In genomic region chr10:119080521-119081259, GRCh38 we compare ENCODE assay signal across 8 cellular contexts. TPM values are rescaled to one million over a fixed set of nuclear protein-coding genes. Genes with fewer than 3 reads are reported as not detected.
DNase-seq lines count a peak whose midpoint lies in the region; ATAC-seq and TF ChIP-seq lines count a peak whose summit lies in the region.

Gene EIF3A (minus strand): TSS chr10:119080817. CDS start chr10:119080676, 141 bp downstream.

- no peaks in the 10 kb centered on the region for H3K36me3 ChIP-seq in fibroblast of lung (ENCODE audit: control insufficient read depth, insufficient read depth, low read length)
- H3K36me3 ChIP-seq in naive thymus-derived CD4-positive, alpha-beta T cell (ENCODE audit: control insufficient read depth in 2 of 3, insufficient read depth in 3 of 3, low read length in 3 of 3): peaks cover 0 to 8% (median 0%) of the 10 kb centered on the region in 3 experiments

- peaks cover 2% of the 10 kb centered on the region for H3K4me1 ChIP-seq in fibroblast of lung (ENCODE audit: control insufficient read depth, extremely low read depth, insufficient read depth, low read length)
- H3K4me1 ChIP-seq in naive thymus-derived CD4-positive, alpha-beta T cell (ENCODE audit: control insufficient read depth in 2 of 2, insufficient read depth in 2 of 2, low read length in 2 of 2): peaks cover 6 to 26% of the 10 kb centered on the region in 2 donors

- H3K4me3 ChIP-seq in fibroblast of lung (replicated peaks in 1 of 4; ENCODE audit: control extremely low read depth in 1 of 4, insufficient read depth in 1 of 4, low read depth in 3 of 4, low read length in 4 of 4): peak within 1 kb of the TSS; percentile 81 to 99 (median 96)
- H3K4me3 ChIP-seq in naive thymus-derived CD4-positive, alpha-beta T cell (ENCODE audit: low read length): peak within 1 kb of the TSS; percentile 83

- H3K27me3 ChIP-seq in fibroblast of lung (ENCODE audit: control insufficient read depth, insufficient read depth, low read length): no peaks in the 10 kb centered on the region
- no peaks in the 10 kb centered on the region for H3K27me3 ChIP-seq in naive thymus-derived CD4-positive, alpha-beta T cell (ENCODE audit: control insufficient read depth in 2 of 2, insufficient read depth in 2 of 2, low read length in 2 of 2)

- TF ChIP-seq RAD21 in Ishikawa (IDR thresholded peaks at IDR 0.05; ENCODE audit: low read depth): no peak

- H3K4me2 ChIP-seq in fibroblast of lung (ENCODE audit: extremely low read depth, insufficient read depth, low read length): peak within 1 kb of the TSS; percentile 79

- POLR2A ChIA-PET in naive thymus-derived CD4-positive, alpha-beta T cell (lab: Charles Lee): interaction anchor here (0.6 to 6.7 kb wide), 9 partner anchors 10 to 789 kb away, joined by 3 to 53 read pairs (median 4); partner anchors contain the start of genes DENND10 and INPP5F

- peaks cover 0 to 32% (median 0%) of the 10 kb centered on the region in 5 donors for H3K36me3 Mint-ChIP-seq in naive thymus-derived CD4-positive, alpha-beta T cell
- peaks cover 24% of the 10 kb centered on the region for H3K36me3 Mint-ChIP-seq in stimulated activated memory B cell treated with anti-CD40 and anti-IgM and Interleukin-4, amounts not matched to agents 10 μg/mL and 1 μg/mL and 100 μg/mL, for 72 hours

- peak; percentile 81 for ATAC-seq in GM21576 (IDR thresholded peaks at IDR 0.05; ENCODE audit: unreplicated experiment)
- peak; percentile 90 for ATAC-seq in naive thymus-derived CD4-positive, alpha-beta T cell
- ATAC-seq in stimulated activated memory B cell treated with anti-CD40 and anti-IgM and Interleukin-4, amounts not matched to agents 10 μg/mL and 1 μg/mL and 100 μg/mL, for 72 hours: peak; percentile 94

- CTCF ChIA-PET in naive thymus-derived CD4-positive, alpha-beta T cell (lab: Charles Lee): no interaction called here

- intact Hi-C loops in naive thymus-derived CD4-positive, alpha-beta T cell (cut with micrococcal nuclease): loop anchor here (1.0 to 10.0 kb wide), 18 partner anchors 11 to 794 kb away; partner anchors contain the start of genes DENND10 (in 2 of the 2), MCMBP (in 2 of the 2), PRDX3 (in 2 of the 2) and SFXN4 (in 2 of the 2)

- TF ChIP-seq EP300 in Ishikawa (IDR thresholded peaks at IDR 0.05; ENCODE audit: borderline replicate concordance): no peak

- DNase-seq in DMS79 (lab: John Stamatoyannopoulos, UW): peak; percentile 38
- DNase-seq in RPMI7951 (ENCODE audit: low read depth): peak; percentile 86
- peak; percentile 82 to 90 for DNase-seq in activated T-helper 1 cell treated with anti-CD3 and anti-CD28 coated beads, Interleukin-2, amount 50 U/mL, for 16 hours (ENCODE audit: low read depth in 1 of 2, low spot score in 1 of 2)
- peak; percentile 88 to 92 for DNase-seq in fibroblast of lung (ENCODE audit: low read depth in 2 of 2)
- DNase-seq in naive thymus-derived CD4-positive, alpha-beta T cell: peak; percentile 87 to 98 (median 93)

- peaks cover 16% of the 10 kb centered on the region for H4K20me1 ChIP-seq in fibroblast of lung (ENCODE audit: control insufficient read depth, extremely low read depth, insufficient read depth, low read length)

- H3K9me3 Mint-ChIP-seq in naive thymus-derived CD4-positive, alpha-beta T cell: peaks cover 0 to 6% (median 0%) of the 10 kb centered on the region in 11 donors
- H3K9me3 Mint-ChIP-seq in stimulated activated memory B cell treated with anti-CD40 and anti-IgM and Interleukin-4, amounts not matched to agents 10 μg/mL and 1 μg/mL and 100 μg/mL, for 72 hours: no peaks in the 10 kb centered on the region

- peaks cover 28 to 55% (median 45%) of the 10 kb centered on the region in 7 donors for H3K4me1 Mint-ChIP-seq in naive thymus-derived CD4-positive, alpha-beta T cell
- peaks cover 55% of the 10 kb centered on the region for H3K4me1 Mint-ChIP-seq in stimulated activated memory B cell treated with anti-CD40 and anti-IgM and Interleukin-4, amounts not matched to agents 10 μg/mL and 1 μg/mL and 100 μg/mL, for 72 hours

- TF ChIP-seq CTCF in fibroblast of lung (conservative IDR thresholded peaks at IDR 0.05 in 1 of 2, IDR thresholded peaks at IDR 0.05 in 1 of 2; ENCODE audit: low read depth in 1 of 2, low read length in 2 of 2): no peak

- H3K27ac Mint-ChIP-seq in naive thymus-derived CD4-positive, alpha-beta T cell: peak within 1 kb of the TSS; percentile 93 to 100 (median 98)
- peak within 1 kb of the TSS; percentile 96 for H3K27ac Mint-ChIP-seq in stimulated activated memory B cell treated with anti-CD40 and anti-IgM and Interleukin-4, amounts not matched to agents 10 μg/mL and 1 μg/mL and 100 μg/mL, for 72 hours

- H3K9ac ChIP-seq in fibroblast of lung (ENCODE audit: insufficient read depth, low read length): peak within 1 kb of the TSS; percentile 100

- peaks cover 53% of the 10 kb centered on the region for H3K79me2 ChIP-seq in fibroblast of lung (ENCODE audit: control insufficient read depth, insufficient read depth, low read length)

- H2AFZ ChIP-seq in fibroblast of lung (ENCODE audit: low read length): peak within 1 kb of the TSS; percentile 86

- peak within 1 kb of the TSS; percentile 86 to 99 (median 98) for H3K4me3 Mint-ChIP-seq in naive thymus-derived CD4-positive, alpha-beta T cell
- H3K4me3 Mint-ChIP-seq in stimulated activated memory B cell treated with anti-CD40 and anti-IgM and Interleukin-4, amounts not matched to agents 10 μg/mL and 1 μg/mL and 100 μg/mL, for 72 hours: peak within 1 kb of the TSS; percentile 94

- no peaks in the 10 kb centered on the region for H3K9me3 ChIP-seq in fibroblast of lung (ENCODE audit: control insufficient read depth, insufficient read depth, low read depth, low read length)
- H3K9me3 ChIP-seq in naive thymus-derived CD4-positive, alpha-beta T cell (ENCODE audit: control insufficient read depth in 2 of 3, low read length in 3 of 3): no peaks in the 10 kb centered on the region

- peaks cover 0 to 2% (median 0%) of the 10 kb centered on the region in 5 donors for H3K27me3 Mint-ChIP-seq in naive thymus-derived CD4-positive, alpha-beta T cell
- H3K27me3 Mint-ChIP-seq in stimulated activated memory B cell treated with anti-CD40 and anti-IgM and Interleukin-4, amounts not matched to agents 10 μg/mL and 1 μg/mL and 100 μg/mL, for 72 hours: no peaks in the 10 kb centered on the region

- H3K27ac ChIP-seq in fibroblast of lung (ENCODE audit: insufficient read depth, low read length): peak within 1 kb of the TSS; percentile 99
- H3K27ac ChIP-seq in naive thymus-derived CD4-positive, alpha-beta T cell (ENCODE audit: low read depth, low read length): peak within 1 kb of the TSS; percentile 91

TF ChIP-seq in Ishikawa, 13 proteins besides CTCF, POLR2A, EP300 and RAD21 (continues in another document):
- TF ChIP-seq, protein P1, sequence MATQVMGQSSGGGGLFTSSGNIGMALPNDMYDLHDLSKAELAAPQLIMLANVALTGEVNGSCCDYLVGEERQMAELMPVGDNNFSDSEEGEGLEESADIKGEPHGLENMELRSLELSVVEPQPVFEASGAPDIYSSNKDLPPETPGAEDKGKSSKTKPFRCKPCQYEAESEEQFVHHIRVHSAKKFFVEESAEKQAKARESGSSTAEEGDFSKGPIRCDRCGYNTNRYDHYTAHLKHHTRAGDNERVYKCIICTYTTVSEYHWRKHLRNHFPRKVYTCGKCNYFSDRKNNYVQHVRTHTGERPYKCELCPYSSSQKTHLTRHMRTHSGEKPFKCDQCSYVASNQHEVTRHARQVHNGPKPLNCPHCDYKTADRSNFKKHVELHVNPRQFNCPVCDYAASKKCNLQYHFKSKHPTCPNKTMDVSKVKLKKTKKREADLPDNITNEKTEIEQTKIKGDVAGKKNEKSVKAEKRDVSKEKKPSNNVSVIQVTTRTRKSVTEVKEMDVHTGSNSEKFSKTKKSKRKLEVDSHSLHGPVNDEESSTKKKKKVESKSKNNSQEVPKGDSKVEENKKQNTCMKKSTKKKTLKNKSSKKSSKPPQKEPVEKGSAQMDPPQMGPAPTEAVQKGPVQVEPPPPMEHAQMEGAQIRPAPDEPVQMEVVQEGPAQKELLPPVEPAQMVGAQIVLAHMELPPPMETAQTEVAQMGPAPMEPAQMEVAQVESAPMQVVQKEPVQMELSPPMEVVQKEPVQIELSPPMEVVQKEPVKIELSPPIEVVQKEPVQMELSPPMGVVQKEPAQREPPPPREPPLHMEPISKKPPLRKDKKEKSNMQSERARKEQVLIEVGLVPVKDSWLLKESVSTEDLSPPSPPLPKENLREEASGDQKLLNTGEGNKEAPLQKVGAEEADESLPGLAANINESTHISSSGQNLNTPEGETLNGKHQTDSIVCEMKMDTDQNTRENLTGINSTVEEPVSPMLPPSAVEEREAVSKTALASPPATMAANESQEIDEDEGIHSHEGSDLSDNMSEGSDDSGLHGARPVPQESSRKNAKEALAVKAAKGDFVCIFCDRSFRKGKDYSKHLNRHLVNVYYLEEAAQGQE (IDR thresholded peaks at IDR 0.05; ENCODE audit: low read depth): 0 out of 2 replicates have a peak, but pooled peaks have one; percentile 21
- no peak for TF ChIP-seq NFIC (IDR thresholded peaks at IDR 0.05)
- TF ChIP-seq, protein P2, sequence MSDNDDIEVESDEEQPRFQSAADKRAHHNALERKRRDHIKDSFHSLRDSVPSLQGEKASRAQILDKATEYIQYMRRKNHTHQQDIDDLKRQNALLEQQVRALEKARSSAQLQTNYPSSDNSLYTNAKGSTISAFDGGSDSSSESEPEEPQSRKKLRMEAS (IDR thresholded peaks at IDR 0.05): peak; percentile 97
- TF ChIP-seq TCF12 (IDR thresholded peaks at IDR 0.05; ENCODE audit: low read depth): no peak; the same call in 1 of the 2 replicates
- peak; percentile 82; the same call in 1 of the 2 replicates for TF ChIP-seq YY1 (IDR thresholded peaks at IDR 0.05; ENCODE audit: low read depth)
- TF ChIP-seq, protein P3, sequence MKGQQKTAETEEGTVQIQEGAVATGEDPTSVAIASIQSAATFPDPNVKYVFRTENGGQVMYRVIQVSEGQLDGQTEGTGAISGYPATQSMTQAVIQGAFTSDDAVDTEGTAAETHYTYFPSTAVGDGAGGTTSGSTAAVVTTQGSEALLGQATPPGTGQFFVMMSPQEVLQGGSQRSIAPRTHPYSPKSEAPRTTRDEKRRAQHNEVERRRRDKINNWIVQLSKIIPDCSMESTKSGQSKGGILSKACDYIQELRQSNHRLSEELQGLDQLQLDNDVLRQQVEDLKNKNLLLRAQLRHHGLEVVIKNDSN (IDR thresholded peaks at IDR 0.05): peak; percentile 98
- TF ChIP-seq TEAD4 (IDR thresholded peaks at IDR 0.05): no peak
- peak; percentile 99 for TF ChIP-seq TAF1 (IDR thresholded peaks at IDR 0.05; ENCODE audit: low read depth)
- peak; percentile 84 for TF ChIP-seq CREB1 (IDR thresholded peaks at IDR 0.05; ENCODE audit: low read depth)
- no peak for TF ChIP-seq EGR1 (IDR thresholded peaks at IDR 0.05)
- TF ChIP-seq CEBPB (IDR thresholded peaks at IDR 0.05): no peak

RNA-seq across cellular contexts. Expression of gene EIF3A, which starts in this region (rescaled TPM):
- total RNA-seq in RPMI7951 (2014; rRNA removed; shearing (Covaris generic)): 46.7 and 50.8 TPM in 2 replicates
- 112 TPM in 2 replicates for total RNA-seq in fibroblast of lung
- 39.9 and 45.3 TPM in 2 replicates for polyA plus RNA-seq in fibroblast of lung
- polyA plus RNA-seq in fibroblast of lung (2012): 133 and 144 TPM in 2 replicates
- polyA minus RNA-seq in fibroblast of lung (ENCODE audit: low replicate concordance): 34.4 and 41.3 TPM in 2 replicates
- total RNA-seq in naive thymus-derived CD4-positive, alpha-beta T cell: 100 to 1,000 TPM in 2 of 5 experiments, 10 to 100 TPM in 3; 87.8 to 137 (median 96.0) TPM
- polyA plus RNA-seq in naive thymus-derived CD4-positive, alpha-beta T cell: 10 to 100 TPM; 40.5 to 60.8 TPM

Comparison
In these comparisons a context has a peak if more than half of its experiments do, and no peak if none do; other contexts are left out.
1. Peak in every context shown above with its lines: DNase-seq, ATAC-seq, H3K4me3 ChIP-seq and H3K27ac ChIP-seq.
2. DNase-seq: peak in every context shown above with its lines; median percentile 93 in naive thymus-derived CD4-positive, alpha-beta T cell; 90 in fibroblast of lung; 86 in RPMI7951; 86 in activated T-helper 1 cell treated with anti-CD3 and anti-CD28 coated beads, Interleukin-2, amount 50 U/mL, for 16 hours; 38 in DMS79.